In genomic region chr7:95433952-95434351, GRCh38 we compare ENCODE assay signal across 8 cellular contexts. TPM values are rescaled to one million over a fixed set of nuclear protein-coding genes. Genes with fewer than 3 reads are reported as not detected.
DNase-seq lines count a peak whose midpoint lies in the region; ATAC-seq and TF ChIP-seq lines count a peak whose summit lies in the region.

No MANE protein-coding gene starts in this region.

- H3K27ac Mint-ChIP-seq in activated T-helper 1 cell treated with anti-CD3 and anti-CD28 coated beads, Interleukin-12 subunit alpha, Interleukin-12 subunit beta, Interleukin-2, Interleukin-4 antibody, amounts not matched to agents 30 ng/mL and 10 ng/mL and 1 ng/mL, durations not matched to agents 14 hours and 24 hours and 36 hours: no peak overlapping the region

- H3K4me3 ChIP-seq in H7 (ENCODE audit: insufficient read depth, low read depth, low read length): peak overlapping the region; percentile 75; the same call in 1 of the 2 replicates
- peak overlapping the region; percentile 43 for H3K4me3 ChIP-seq in hepatocyte
- peak overlapping the region; percentile 82 for H3K4me3 ChIP-seq in skeletal muscle satellite cell (ENCODE audit: low read length)

- H3K79me2 ChIP-seq in hepatocyte: peaks cover 44% of the 10 kb centered on the region

- H3K4me1 ChIP-seq in hepatocyte (ENCODE audit: insufficient read depth) (peaks cover 37% of the 10 kb centered on the region), skeletal muscle satellite cell (ENCODE audit: control insufficient read depth, insufficient read depth, low read length) (peaks cover 30% of the 10 kb centered on the region)

- DNase-seq in H7: no peak
- no peak for DNase-seq in activated T-helper 1 cell treated with anti-CD3 and anti-CD28 coated beads, Interleukin-12 subunit alpha, Interleukin-12 subunit beta, Interleukin-2, Interleukin-4 antibody, amounts not matched to agents 30 ng/mL and 10 ng/mL and 1 ng/mL, durations not matched to agents 14 hours and 24 hours and 36 hours (ENCODE audit: low spot score)
- DNase-seq in hepatocyte (ENCODE audit: low spot score): no peak
- no peak for DNase-seq in hypothalamus (lab: John Stamatoyannopoulos, UW)

- WGBS in hepatocyte (ENCODE audit: low lambda C conversion rate, missing lambda C conversion rate): 72% methylated on average over 5 of the region's 5 CpGs

- no peaks in the 10 kb centered on the region for H3K9me3 Mint-ChIP-seq in activated T-helper 1 cell treated with anti-CD3 and anti-CD28 coated beads, Interleukin-12 subunit alpha, Interleukin-12 subunit beta, Interleukin-2, Interleukin-4 antibody, amounts not matched to agents 30 ng/mL and 10 ng/mL and 1 ng/mL, durations not matched to agents 14 hours and 24 hours and 36 hours

- ATAC-seq in GM19328 (IDR thresholded peaks at IDR 0.05; ENCODE audit: unreplicated experiment): no peak
- ATAC-seq in GM19035 (IDR thresholded peaks at IDR 0.05; ENCODE audit: unreplicated experiment): no peak
- ATAC-seq in HG03159 (IDR thresholded peaks at IDR 0.05; ENCODE audit: unreplicated experiment): no peak

- TF ChIP-seq CTCF in hepatocyte (IDR thresholded peaks at IDR 0.05; ENCODE audit: poor library complexity): no peak

- H3K4me2 ChIP-seq in hepatocyte (peak overlapping the region; percentile 76), skeletal muscle satellite cell (ENCODE audit: low read length) (peak overlapping the region; percentile 72)

- H3K9me3 ChIP-seq in hepatocyte (ENCODE audit: low read depth) (no peaks in the 10 kb centered on the region), skeletal muscle satellite cell (replicated peaks; ENCODE audit: low read length) (no peaks in the 10 kb centered on the region)

- peak overlapping the region; percentile 97 for H3K27ac ChIP-seq in hepatocyte

- peaks cover 9% of the 10 kb centered on the region for H3K27me3 Mint-ChIP-seq in activated T-helper 1 cell treated with anti-CD3 and anti-CD28 coated beads, Interleukin-12 subunit alpha, Interleukin-12 subunit beta, Interleukin-2, Interleukin-4 antibody, amounts not matched to agents 30 ng/mL and 10 ng/mL and 1 ng/mL, durations not matched to agents 14 hours and 24 hours and 36 hours (ENCODE audit: insufficient read depth)

- H4K20me1 ChIP-seq in hepatocyte (ENCODE audit: insufficient read depth, poor library complexity, severe bottlenecking): no peaks in the 10 kb centered on the region

- no peaks in the 10 kb centered on the region for H3K9me2 ChIP-seq in hepatocyte (replicated peaks; ENCODE audit: insufficient read depth)

- no peaks in the 10 kb centered on the region; the same call in 1 of the 2 replicates for H3K36me3 ChIP-seq in H7 (replicated peaks; ENCODE audit: control insufficient read depth, insufficient read depth, low read length)
- H3K36me3 ChIP-seq in hepatocyte (replicated peaks; ENCODE audit: insufficient read depth, low read depth): no peaks in the 10 kb centered on the region
- H3K36me3 ChIP-seq in skeletal muscle satellite cell (ENCODE audit: insufficient read depth, low read length): no peaks in the 10 kb centered on the region

- H3K9ac ChIP-seq in skeletal muscle satellite cell (ENCODE audit: low read depth, low read length): peak overlapping the region; percentile 81

- no peaks in the 10 kb centered on the region for H3K27me3 ChIP-seq in H7 (ENCODE audit: control insufficient read depth, insufficient read depth, low read length)
- H3K27me3 ChIP-seq in hepatocyte: no peaks in the 10 kb centered on the region
- H3K27me3 ChIP-seq in skeletal muscle satellite cell (ENCODE audit: control insufficient read depth, insufficient read depth, low read length): no peaks in the 10 kb centered on the region

- peak overlapping the region; percentile 80 for H2AFZ ChIP-seq in hepatocyte

- peak overlapping the region; percentile 70 for H3K4me3 Mint-ChIP-seq in activated T-helper 1 cell treated with anti-CD3 and anti-CD28 coated beads, Interleukin-12 subunit alpha, Interleukin-12 subunit beta, Interleukin-2, Interleukin-4 antibody, amounts not matched to agents 30 ng/mL and 10 ng/mL and 1 ng/mL, durations not matched to agents 14 hours and 24 hours and 36 hours

- intact Hi-C loops in activated T-helper 1 cell treated with anti-CD3 and anti-CD28 coated beads, Interleukin-12 subunit alpha, Interleukin-12 subunit beta, Interleukin-2, Interleukin-4 antibody, amounts not matched to agents 30 ng/mL and 10 ng/mL and 1 ng/mL, durations not matched to agents 14 hours and 24 hours and 36 hours (cut with micrococcal nuclease): no loop called here

- H3K36me3 Mint-ChIP-seq in activated T-helper 1 cell treated with anti-CD3 and anti-CD28 coated beads, Interleukin-12 subunit alpha, Interleukin-12 subunit beta, Interleukin-2, Interleukin-4 antibody, amounts not matched to agents 30 ng/mL and 10 ng/mL and 1 ng/mL, durations not matched to agents 14 hours and 24 hours and 36 hours (ENCODE audit: low read depth): peaks cover 4% of the 10 kb centered on the region

- H3K4me1 Mint-ChIP-seq in activated T-helper 1 cell treated with anti-CD3 and anti-CD28 coated beads, Interleukin-12 subunit alpha, Interleukin-12 subunit beta, Interleukin-2, Interleukin-4 antibody, amounts not matched to agents 30 ng/mL and 10 ng/mL and 1 ng/mL, durations not matched to agents 14 hours and 24 hours and 36 hours (ENCODE audit: low read depth): peaks cover 11% of the 10 kb centered on the region

RNA-seq across cellular contexts. Expression of gene PON2, which starts 0.9 kb away (rescaled TPM):
- 34.3 and 35.8 TPM in 2 replicates for total RNA-seq in H7 (2014; rRNA removed; shearing (Covaris generic))
- total RNA-seq in activated T-helper 1 cell treated with anti-CD3 and anti-CD28 coated beads, Interleukin-12 subunit alpha, Interleukin-12 subunit beta, Interleukin-2, Interleukin-4 antibody, amounts not matched to agents 30 ng/mL and 10 ng/mL and 1 ng/mL, durations not matched to agents 14 hours and 24 hours and 36 hours: 3.1 and 3.7 TPM in 2 replicates
- 292 and 337 TPM in 2 replicates for total RNA-seq in hepatocyte
- polyA plus RNA-seq in hepatocyte: 244 and 273 TPM in 2 replicates
- total RNA-seq in skeletal muscle satellite cell (2012; rRNA removed): 49.7 and 55.0 TPM in 2 replicates

RNA-seq across cellular contexts. Expression of gene PON3, which starts 37.8 kb away (rescaled TPM):
- not detected in 2 replicates for total RNA-seq in H7 (2014; rRNA removed; shearing (Covaris generic))
- total RNA-seq in activated T-helper 1 cell treated with anti-CD3 and anti-CD28 coated beads, Interleukin-12 subunit alpha, Interleukin-12 subunit beta, Interleukin-2, Interleukin-4 antibody, amounts not matched to agents 30 ng/mL and 10 ng/mL and 1 ng/mL, durations not matched to agents 14 hours and 24 hours and 36 hours: not detected in 2 replicates
- not detected in 2 replicates for total RNA-seq in hepatocyte
- 0.45 and 0.89 TPM in 2 replicates for polyA plus RNA-seq in hepatocyte
- under 0.01 TPM in 2 replicates for total RNA-seq in skeletal muscle satellite cell (2012; rRNA removed)

RNA-seq across cellular contexts. Expression of gene ASB4, which starts 51.8 kb away (rescaled TPM):
- total RNA-seq in H7 (2014; rRNA removed; shearing (Covaris generic)): not detected in 2 replicates
- not detected in 2 replicates for total RNA-seq in activated T-helper 1 cell treated with anti-CD3 and anti-CD28 coated beads, Interleukin-12 subunit alpha, Interleukin-12 subunit beta, Interleukin-2, Interleukin-4 antibody, amounts not matched to agents 30 ng/mL and 10 ng/mL and 1 ng/mL, durations not matched to agents 14 hours and 24 hours and 36 hours
- 0.03 and 0.08 TPM in 2 replicates for total RNA-seq in hepatocyte
- polyA plus RNA-seq in hepatocyte: 0.35 TPM in 1 of 2 replicates, not detected in the other
- not detected in 2 replicates for total RNA-seq in skeletal muscle satellite cell (2012; rRNA removed)
